Comparison of ENCODE assay signal across 18 cellular contexts in genomic region chr1:54172614-54173312, GRCh38. TPM values are rescaled to one million over a fixed set of nuclear protein-coding genes. Genes with fewer than 3 reads are reported as not detected.
A peak's percentile ranks its signal among the peaks of the same experiment; 100 is the strongest.
DNase-seq lines count a peak whose midpoint lies in the region; ATAC-seq, FAIRE-seq and TF ChIP-seq lines count a peak whose summit lies in the region.
"Had no signal": no experiment of that assay in that cellular context is flagged by ENCODE, and none has a peak within 500 bp of the region (broad histone marks: within the 10 kb centered on the region; RNA-seq: fewer than 3 reads in every experiment).

No MANE protein-coding gene starts in this region.

- H3K4me3 ChIP-seq in AG04450 (ENCODE audit: low read depth, low read length) (no peak overlapping the region), mesodermal cell (ENCODE audit: extremely low read depth, insufficient read depth, low read length, poor library complexity, severe bottlenecking) (no peak overlapping the region)
- no peak overlapping the region for H3K4me3 ChIP-seq in CD8-positive, alpha-beta memory T cell (ENCODE audit: low read length)
- H3K4me3 ChIP-seq: SK-N-MC, transverse colon had no signal

- 75 to 94% methylated on average over 1 to 2 of the region's 6 CpGs for WGBS in mesodermal cell (ENCODE audit: insufficient coverage in 2 of 2), 2 experiments

- H3K27ac Mint-ChIP-seq in WTC11 (peak overlapping the region; percentile 28; the same call in 1 of the 2 replicates), endothelial cell (ENCODE audit: unreplicated experiment) (peak overlapping the region; percentile 92)
- H3K27ac Mint-ChIP-seq in CD8-positive, alpha-beta memory T cell: no peak overlapping the region
- H3K27ac Mint-ChIP-seq: activated naive CD8-positive, alpha-beta T cell; stimulated activated effector memory CD8-positive, alpha-beta T cell treated with anti-CD3 and anti-CD28 coated beads, Interleukin-12 subunit alpha, Interleukin-12 subunit beta, amount 100 ng/mL, for 72 hours had no signal

- H3K9me3 ChIP-seq in AG04450 (ENCODE audit: control insufficient read depth, insufficient read depth, low read length): no peaks in the 10 kb centered on the region
- H3K9me3 ChIP-seq in mesodermal cell (ENCODE audit: control insufficient read depth, low read length): no peaks in the 10 kb centered on the region
- no peaks in the 10 kb centered on the region for H3K9me3 ChIP-seq in CD8-positive, alpha-beta memory T cell (ENCODE audit: low read length)
- H3K9me3 ChIP-seq: transverse colon had no signal

- ATAC-seq in WTC11: no peak
- ATAC-seq: stimulated activated effector memory CD8-positive, alpha-beta T cell treated with anti-CD3 and anti-CD28 coated beads, Interleukin-12 subunit alpha, Interleukin-12 subunit beta, amount 100 ng/mL, for 72 hours had no signal

- H3K4me1 Mint-ChIP-seq in WTC11 (no peaks in the 10 kb centered on the region), endothelial cell (ENCODE audit: unreplicated experiment) (peaks cover 29% of the 10 kb centered on the region)
- H3K4me1 Mint-ChIP-seq in CD8-positive, alpha-beta memory T cell: no peaks in the 10 kb centered on the region
- H3K4me1 Mint-ChIP-seq: central memory CD8-positive, alpha-beta T cell; stimulated activated effector memory CD8-positive, alpha-beta T cell treated with anti-CD3 and anti-CD28 coated beads, Interleukin-12 subunit alpha, Interleukin-12 subunit beta, amount 100 ng/mL, for 72 hours had no signal

- H3K36me3 ChIP-seq in mesodermal cell (ENCODE audit: control insufficient read depth, insufficient read depth, low read length): no peaks in the 10 kb centered on the region
- H3K36me3 ChIP-seq in CD8-positive, alpha-beta memory T cell (ENCODE audit: insufficient read depth, low read length): no peaks in the 10 kb centered on the region
- H3K36me3 ChIP-seq: transverse colon had no signal

- FAIRE-seq in GM19239 (lab: Jason Lieb, UNC): no peak
- FAIRE-seq: small intestine had no signal

- peaks cover 12% of the 10 kb centered on the region for H3K4me1 ChIP-seq in mesodermal cell (ENCODE audit: control insufficient read depth, insufficient read depth, low read length, poor library complexity, severe bottlenecking)
- no peaks in the 10 kb centered on the region for H3K4me1 ChIP-seq in CD8-positive, alpha-beta memory T cell (ENCODE audit: insufficient read depth, low read length)
- H3K4me1 ChIP-seq: transverse colon had no signal

- H3K9me3 Mint-ChIP-seq in WTC11: no peaks in the 10 kb centered on the region
- H3K9me3 Mint-ChIP-seq in endothelial cell (ENCODE audit: unreplicated experiment): no peaks in the 10 kb centered on the region
- no peaks in the 10 kb centered on the region for H3K9me3 Mint-ChIP-seq in CD8-positive, alpha-beta memory T cell
- H3K9me3 Mint-ChIP-seq: central memory CD8-positive, alpha-beta T cell; stimulated activated effector memory CD8-positive, alpha-beta T cell treated with anti-CD3 and anti-CD28 coated beads, Interleukin-12 subunit alpha, Interleukin-12 subunit beta, amount 100 ng/mL, for 72 hours had no signal

- DNase-seq in AG04450 (ENCODE audit: low read depth, low spot score): no peak
- no peak for DNase-seq in WTC11 (ENCODE audit: low spot score)
- DNase-seq in endothelial cell (ENCODE audit: low spot score): no peak
- no peak for DNase-seq in CD8-positive, alpha-beta memory T cell
- DNase-seq in GM19239 (ENCODE audit: insufficient read length, low spot score): no peak
- DNase-seq in NCI-H1417 (lab: John Stamatoyannopoulos, UW): no peak
- no peak for DNase-seq in stimulated activated CD4-positive, alpha-beta T cell treated with anti-CD3 and anti-CD28 coated beads, Interleukin-2, amount 100 ng/mL, for 48 hours
- DNase-seq: activated CD4-positive, alpha-beta T cell treated with anti-CD3 and anti-CD28 coated beads, Interleukin-2, amount 50 U/mL, for 48 hours; activated T-cell treated with anti-CD3 and anti-CD28 coated beads, Interleukin-2, amount 50 U/mL, for 48 hours; Karpas-422; small intestine; transverse colon had no signal

- POLR2A ChIA-PET in AG04450 (lab: Yijun Ruan, JAX): no interaction called here
- POLR2A ChIA-PET in WTC11 (lab: Charles Lee): no interaction called here
- POLR2A ChIA-PET in CD8-positive, alpha-beta memory T cell (lab: Charles Lee): no interaction called here

- H3K36me3 Mint-ChIP-seq in WTC11 (no peaks in the 10 kb centered on the region), endothelial cell (ENCODE audit: low read depth, unreplicated experiment) (no peaks in the 10 kb centered on the region)
- peaks cover 0 to 12% (median 4%) of the 10 kb centered on the region in 3 donors for H3K36me3 Mint-ChIP-seq in CD8-positive, alpha-beta memory T cell
- H3K36me3 Mint-ChIP-seq: activated naive CD8-positive, alpha-beta T cell; stimulated activated effector memory CD8-positive, alpha-beta T cell treated with anti-CD3 and anti-CD28 coated beads, Interleukin-12 subunit alpha, Interleukin-12 subunit beta, amount 100 ng/mL, for 72 hours had no signal

- H3K27ac ChIP-seq in AG04450 (ENCODE audit: low read depth, low read length) (peak overlapping the region; percentile 31), mesodermal cell (ENCODE audit: low read depth, low read length, severe bottlenecking) (peak overlapping the region; percentile 78)
- H3K27ac ChIP-seq in CD8-positive, alpha-beta memory T cell (ENCODE audit: low read depth, low read length): no peak overlapping the region
- H3K27ac ChIP-seq: SK-N-MC, transverse colon had no signal

- no peak for TF ChIP-seq CTCF in AG04450 (IDR thresholded peaks at IDR 0.05; ENCODE audit: low read depth, low read length)
- no peak for TF ChIP-seq CTCF in WTC11 (IDR thresholded peaks at IDR 0.05)
- no peak for TF ChIP-seq CTCF in endothelial cell (IDR thresholded peaks at IDR 0.05; ENCODE audit: unreplicated experiment)

- H3K4me3 Mint-ChIP-seq in WTC11 (no peak overlapping the region), endothelial cell (ENCODE audit: unreplicated experiment) (peak overlapping the region; percentile 9)
- H3K4me3 Mint-ChIP-seq in CD8-positive, alpha-beta memory T cell: no peak overlapping the region
- H3K4me3 Mint-ChIP-seq: activated naive CD8-positive, alpha-beta T cell; central memory CD8-positive, alpha-beta T cell; stimulated activated effector memory CD8-positive, alpha-beta T cell treated with anti-CD3 and anti-CD28 coated beads, Interleukin-12 subunit alpha, Interleukin-12 subunit beta, amount 100 ng/mL, for 72 hours had no signal

- CTCF ChIA-PET in AG04450 (lab: Charles Lee): interaction anchor here (1.4 kb wide), 1 partner anchor 9 kb away, joined by 8 read pairs; no protein-coding TSS in a partner anchor
- CTCF ChIA-PET in WTC11 (lab: Charles Lee): interaction anchor here (1.2 to 4.1 kb wide), 3 partner anchors 9 to 91 kb away, joined by 3 to 23 read pairs (median 18); no protein-coding TSS in a partner anchor
- CTCF ChIA-PET in CD8-positive, alpha-beta memory T cell (lab: Charles Lee): interaction anchor here (1.2 kb wide), 1 partner anchor 26 kb away, joined by 3 read pairs; no protein-coding TSS in a partner anchor

- no peaks in the 10 kb centered on the region for H3K27me3 ChIP-seq in AG04450 (ENCODE audit: control insufficient read depth, insufficient read depth, low read length)
- no peaks in the 10 kb centered on the region for H3K27me3 ChIP-seq in CD8-positive, alpha-beta memory T cell (ENCODE audit: insufficient read depth, low read length, poor library complexity, severe bottlenecking)
- H3K27me3 ChIP-seq: transverse colon had no signal

- no peaks in the 10 kb centered on the region for H3K27me3 Mint-ChIP-seq in WTC11 (ENCODE audit: low read depth)
- H3K27me3 Mint-ChIP-seq in endothelial cell (ENCODE audit: unreplicated experiment): no peaks in the 10 kb centered on the region
- H3K27me3 Mint-ChIP-seq in CD8-positive, alpha-beta memory T cell: no peaks in the 10 kb centered on the region
- H3K27me3 Mint-ChIP-seq: activated naive CD8-positive, alpha-beta T cell; central memory CD8-positive, alpha-beta T cell had no signal

TF ChIP-seq in WTC11, 78 proteins besides CTCF, POLR2A, EP300 and RAD21 (continues in another document):
- TF ChIP-seq E2F5 (CRISPR knock-in tag; IDR thresholded peaks at IDR 0.05) (no peak), ZBTB21 (CRISPR knock-in tag; IDR thresholded peaks at IDR 0.05; ENCODE audit: borderline replicate concordance) (no peak), TP53 (CRISPR knock-in tag; IDR thresholded peaks at IDR 0.05) (no peak), NR1H2 (CRISPR knock-in tag; IDR thresholded peaks at IDR 0.05) (no peak), ZNF138 (CRISPR knock-in tag; conservative IDR thresholded peaks at IDR 0.05) (no peak), ZNF416 (CRISPR knock-in tag; IDR thresholded peaks at IDR 0.05) (no peak)

RNA-seq across cellular contexts. Expression of gene CDCP2, which starts 20.0 kb away (rescaled TPM):
- polyA plus RNA-seq in AG04450 (2011; rRNA removed): not detected in 2 replicates
- not detected in 2 replicates for polyA minus RNA-seq in AG04450 (2011; rRNA and poly(A)+ RNA removed)
- total RNA-seq in WTC11 (2021) (0.07 TPM in 1 of 3 replicates, not detected in the others), endothelial cell (ENCODE audit: unreplicated experiment) (0.36 TPM)
- 0.22 TPM for polyA plus RNA-seq in mesodermal cell (2013, experiment 1 of 2)
- 0.10 TPM for polyA plus RNA-seq in mesodermal cell (2013, experiment 2 of 2)
- not detected for total RNA-seq in CD8-positive, alpha-beta memory T cell
- polyA plus RNA-seq in CD8-positive, alpha-beta memory T cell: not detected
- total RNA-seq: Daoy had no signal

RNA-seq across cellular contexts. Expression of gene CYB5RL, which starts 27.1 kb away (rescaled TPM):
- 4.0 and 4.1 TPM in 2 replicates for polyA plus RNA-seq in AG04450 (2011; rRNA removed)
- polyA minus RNA-seq in AG04450 (2011; rRNA and poly(A)+ RNA removed): 3.8 and 5.9 TPM in 2 replicates
- total RNA-seq in WTC11 (2021): 13.1 to 14.2 TPM (median 13.4 TPM) in 3 replicates
- total RNA-seq in endothelial cell (ENCODE audit: unreplicated experiment): 6.7 TPM
- 5.1 TPM for polyA plus RNA-seq in mesodermal cell (2013, experiment 1 of 2)
- 5.7 TPM for polyA plus RNA-seq in mesodermal cell (2013, experiment 2 of 2)
- total RNA-seq in CD8-positive, alpha-beta memory T cell: 10 to 100 TPM; 11.8 to 13.9 TPM
- 3.7 TPM for polyA plus RNA-seq in CD8-positive, alpha-beta memory T cell

RNA-seq across cellular contexts. Expression of gene MRPL37, which starts 27.2 kb away (rescaled TPM):
- polyA plus RNA-seq in AG04450 (2011; rRNA removed): 16.6 and 27.9 TPM in 2 replicates
- 12.1 and 13.5 TPM in 2 replicates for polyA minus RNA-seq in AG04450 (2011; rRNA and poly(A)+ RNA removed)
- 125 to 143 TPM (median 130 TPM) in 3 replicates for total RNA-seq in WTC11 (2021)
- 63.1 TPM for total RNA-seq in endothelial cell (ENCODE audit: unreplicated experiment)
- 93.4 TPM for polyA plus RNA-seq in mesodermal cell (2013, experiment 1 of 2)
- polyA plus RNA-seq in mesodermal cell (2013, experiment 2 of 2): 83.6 TPM
- 100 to 1,000 TPM; 226 to 229 TPM for total RNA-seq in CD8-positive, alpha-beta memory T cell
- polyA plus RNA-seq in CD8-positive, alpha-beta memory T cell: 58.8 TPM

Comparison
In these comparisons a context has a peak if more than half of its experiments do, and no peak if none do; other contexts are left out.
1. H3K27ac Mint-ChIP-seq: peak in WTC11 (single experiment) and endothelial cell (single experiment); none in CD8-positive, alpha-beta memory T cell (0 of 8).